ENCODE assay signal across 29 cellular contexts in genomic region chrX:82998163-82998562, GRCh38.
"Had no signal": no experiment of that assay in that cellular context is flagged by ENCODE, and none has a peak within 500 bp of the region (broad histone marks: within the 10 kb centered on the region; RNA-seq: fewer than 3 reads in every experiment).

No MANE protein-coding gene starts in this region.

- H3K9me3 ChIP-seq: ovary, psoas muscle, right lobe of liver, sigmoid colon, stomach, thoracic aorta, thyroid gland, tibial nerve, upper lobe of left lung, vagina had no signal

- H3K36me3 ChIP-seq: neural progenitor cell, ovary, right lobe of liver, sigmoid colon, stomach, thoracic aorta, thyroid gland, tibial nerve, upper lobe of left lung, vagina had no signal

- H3K27ac ChIP-seq: neural progenitor cell, ovary, parathyroid adenoma, psoas muscle, right lobe of liver, sigmoid colon, stomach, thoracic aorta, thyroid gland, tibial nerve, upper lobe of left lung, vagina had no signal

- H3K27ac Mint-ChIP-seq: natural killer cell; nephron; neural progenitor cell; progenitor cell of endocrine pancreas; stimulated activated effector memory CD8-positive, alpha-beta T cell treated with anti-CD3 and anti-CD28 coated beads, Interleukin-12 subunit alpha, Interleukin-12 subunit beta, amount 100 ng/mL, for 72 hours; stimulated activated naive B cell treated with anti-CD40 and anti-IgM and Interleukin-4, amounts not matched to agents 10 μg/mL and 1 μg/mL and 100 μg/mL, for 72 hours; stimulated activated naive CD8-positive, alpha-beta T cell treated with anti-CD3 and anti-CD28 coated beads, Interleukin-15, Interleukin-2, amounts not matched to agents 100 ng/mL and 50 ng/mL, for 24 hours had no signal

- H3K36me3 Mint-ChIP-seq: natural killer cell; neural progenitor cell; stimulated activated effector memory CD8-positive, alpha-beta T cell treated with anti-CD3 and anti-CD28 coated beads, Interleukin-12 subunit alpha, Interleukin-12 subunit beta, amount 100 ng/mL, for 72 hours; stimulated activated naive B cell treated with anti-CD40 and anti-IgM and Interleukin-4, amounts not matched to agents 10 μg/mL and 1 μg/mL and 100 μg/mL, for 72 hours had no signal

- FAIRE-seq: small intestine, urothelium cell line had no signal

- DNase-seq: natural killer cell; occipital lobe; ovary; posterior cingulate gyrus; psoas muscle; right cardiac atrium; right lobe of liver; sigmoid colon; small intestine; stimulated activated CD4-positive, alpha-beta T cell treated with anti-CD3 and anti-CD28 coated beads, Interleukin-15, amount 100 ng/mL, for 24 hours; stimulated activated CD4-positive, alpha-beta T cell treated with anti-CD3 and anti-CD28 coated beads, Interleukin-2, amount 100 ng/mL, for 24 hours; stimulated activated CD4-positive, alpha-beta T cell treated with anti-CD3 and anti-CD28 coated beads, Interleukin-2, amount 100 ng/mL, for 48 hours; stimulated activated CD4-positive, alpha-beta T cell treated with anti-CD3 and anti-CD28 coated beads, Interleukin-4, amount 100 ng/mL, for 24 hours; stimulated activated naive B cell treated with anti-CD40 and anti-IgM and Interleukin-4, amounts not matched to agents 10 μg/mL and 1 μg/mL and 100 μg/mL, for 72 hours; stimulated activated naive CD4-positive, alpha-beta T cell treated with Interleukin-2 at 50 U/mL for 16 hours; stomach; thyroid gland; trophoblast cell; upper lobe of left lung had no signal

- H3K4me3 ChIP-seq: neural progenitor cell, ovary, psoas muscle, right lobe of liver, sigmoid colon, stomach, thoracic aorta, thyroid gland, tibial nerve, upper lobe of left lung, vagina had no signal

- H3K4me1 Mint-ChIP-seq: natural killer cell; nephron; neural progenitor cell; stimulated activated effector memory CD8-positive, alpha-beta T cell treated with anti-CD3 and anti-CD28 coated beads, Interleukin-12 subunit alpha, Interleukin-12 subunit beta, amount 100 ng/mL, for 72 hours; stimulated activated naive B cell treated with anti-CD40 and anti-IgM and Interleukin-4, amounts not matched to agents 10 μg/mL and 1 μg/mL and 100 μg/mL, for 72 hours had no signal

- H3K9me3 Mint-ChIP-seq: stimulated activated naive CD8-positive, alpha-beta T cell treated with anti-CD3 and anti-CD28 coated beads, Interleukin-15, Interleukin-2, amounts not matched to agents 100 ng/mL and 50 ng/mL, for 24 hours had no signal

- H3K4me3 Mint-ChIP-seq: natural killer cell; nephron; neural progenitor cell; stimulated activated effector memory CD8-positive, alpha-beta T cell treated with anti-CD3 and anti-CD28 coated beads, Interleukin-12 subunit alpha, Interleukin-12 subunit beta, amount 100 ng/mL, for 72 hours; stimulated activated naive B cell treated with anti-CD40 and anti-IgM and Interleukin-4, amounts not matched to agents 10 μg/mL and 1 μg/mL and 100 μg/mL, for 72 hours; stimulated activated naive CD8-positive, alpha-beta T cell treated with anti-CD3 and anti-CD28 coated beads, Interleukin-15, Interleukin-2, amounts not matched to agents 100 ng/mL and 50 ng/mL, for 24 hours had no signal

- H2AFZ ChIP-seq: neural progenitor cell, parathyroid adenoma had no signal

- H3K27me3 ChIP-seq: neural progenitor cell, ovary, sigmoid colon, stomach, thyroid gland, upper lobe of left lung, vagina had no signal

- H3K79me2 ChIP-seq: parathyroid adenoma had no signal

- H3K4me2 ChIP-seq: neural progenitor cell had no signal

- H3K9ac ChIP-seq: neural progenitor cell, parathyroid adenoma had no signal

- H3K4me1 ChIP-seq: neural progenitor cell, parathyroid adenoma, psoas muscle, right lobe of liver, sigmoid colon, stomach, thyroid gland, tibial nerve, upper lobe of left lung, vagina had no signal

- ATAC-seq: natural killer cell; psoas muscle; right cardiac atrium; right lobe of liver; stimulated activated effector memory CD8-positive, alpha-beta T cell treated with anti-CD3 and anti-CD28 coated beads, Interleukin-12 subunit alpha, Interleukin-12 subunit beta, amount 100 ng/mL, for 72 hours; stimulated activated naive B cell treated with anti-CD40 and anti-IgM and Interleukin-4, amounts not matched to agents 10 μg/mL and 1 μg/mL and 100 μg/mL, for 72 hours had no signal

- H3K27me3 Mint-ChIP-seq: progenitor cell of endocrine pancreas; stimulated activated naive B cell treated with anti-CD40 and anti-IgM and Interleukin-4, amounts not matched to agents 10 μg/mL and 1 μg/mL and 100 μg/mL, for 72 hours; stimulated activated naive CD8-positive, alpha-beta T cell treated with anti-CD3 and anti-CD28 coated beads, Interleukin-15, Interleukin-2, amounts not matched to agents 100 ng/mL and 50 ng/mL, for 24 hours had no signal
